Comparison of ENCODE assay signal across 8 cellular contexts in the genomic region with DNA sequence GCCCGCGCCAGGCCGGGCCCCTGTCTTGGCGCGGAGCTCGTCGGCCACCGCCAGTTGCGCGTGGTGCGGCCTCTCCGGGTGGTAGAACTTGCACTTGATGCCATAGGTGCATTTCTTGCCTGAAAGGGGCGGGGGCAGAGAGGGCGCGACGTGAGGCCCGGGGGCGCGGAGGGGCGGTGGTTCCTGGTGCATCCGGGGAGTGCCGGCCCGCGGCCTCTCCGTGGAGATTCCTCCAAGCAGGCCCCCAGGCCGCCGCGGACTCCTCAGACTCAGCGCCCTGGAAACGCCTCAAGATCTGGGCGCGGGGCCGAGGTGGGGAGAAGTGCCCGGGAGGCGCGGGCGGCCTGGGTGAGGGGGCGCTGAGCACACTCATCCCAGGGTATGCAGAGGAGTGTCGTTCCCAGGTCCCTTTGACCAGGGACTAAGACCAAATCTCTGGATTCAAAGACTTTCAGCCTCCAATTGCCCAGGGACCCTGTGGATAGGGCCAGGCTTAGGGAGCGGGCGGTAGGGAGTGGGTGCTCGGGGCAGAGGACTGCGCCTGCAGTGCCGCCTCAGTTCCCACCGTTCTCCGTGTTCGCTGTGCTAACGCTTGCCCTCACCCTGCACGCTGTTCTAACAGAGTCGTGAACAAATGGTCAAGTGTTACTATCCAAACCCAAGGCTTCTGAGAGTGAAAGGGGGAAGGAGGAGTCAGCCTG. TPM values are rescaled to one million over a fixed set of nuclear protein-coding genes. Genes with fewer than 3 reads are reported as not detected.
DNase-seq lines count a peak whose midpoint lies in the region; ATAC-seq, FAIRE-seq and TF ChIP-seq lines count a peak whose summit lies in the region.

No MANE protein-coding gene starts in this region.

- H3K4me1 ChIP-seq in HUES64 (ENCODE audit: insufficient read depth, low read length), result no peaks in the 10 kb centered on the region
- H3K4me1 ChIP-seq in keratinocyte (ENCODE audit: control insufficient read depth, extremely low read depth, insufficient read depth, low read length), result peaks cover 13% of the 10 kb centered on the region
- peaks cover 13 to 18% of the 10 kb centered on the region in 2 donors for H3K4me1 ChIP-seq in small intestine (ENCODE audit: control insufficient read depth in 2 of 2, insufficient read depth in 1 of 2, low read depth in 1 of 2, low read length in 1 of 2)

- FAIRE-seq in keratinocyte (lab: Jason Lieb, UNC), result peak; percentile 13
- no peak for FAIRE-seq in small intestine (lab: Jason Lieb, UNC)

- H3K79me2 ChIP-seq in keratinocyte (ENCODE audit: control insufficient read depth, insufficient read depth, low read length), result no peaks in the 10 kb centered on the region

- no peak for DNase-seq in brain microvascular endothelial cell
- DNase-seq in keratinocyte (ENCODE audit: low read depth, low spot score), result no peak
- peak; percentile 59 for DNase-seq in small intestine
- no peak for DNase-seq in stimulated activated CD4-positive, alpha-beta T cell treated with anti-CD3 and anti-CD28 coated beads, Interleukin-2, amount 100 ng/mL, for 48 hours

- H2AFZ ChIP-seq in keratinocyte (ENCODE audit: control insufficient read depth, low read length), result no peak overlapping the region

- H3K27me3 ChIP-seq in HUES64 (ENCODE audit: insufficient read depth, low read length) (peaks cover 49% of the 10 kb centered on the region), brain microvascular endothelial cell (replicated peaks) (no peaks in the 10 kb centered on the region), keratinocyte (ENCODE audit: control insufficient read depth, extremely low read depth, insufficient read depth, low read length) (peaks cover 5% of the 10 kb centered on the region), small intestine (ENCODE audit: control insufficient read depth in 2 of 2, insufficient read depth in 2 of 2, low read length in 2 of 2) (no peaks in the 10 kb centered on the region)

- TF ChIP-seq CTCF in brain microvascular endothelial cell (IDR thresholded peaks at IDR 0.05; ENCODE audit: low read depth, low read length, missing control alignments), result no peak
- TF ChIP-seq CTCF in keratinocyte (optimal IDR thresholded peaks at IDR 0.05 in 1 of 3, IDR thresholded peaks at IDR 0.05 in 1 of 3, conservative IDR thresholded peaks at IDR 0.05 in 1 of 3; ENCODE audit: extremely low read depth in 1 of 3, insufficient read depth in 2 of 3, low read length in 3 of 3), result no peak

- dilution Hi-C loops in keratinocyte (cut with MboI; ENCODE audit: extremely low pct_ligation_motif_present, low sequenced_read_pairs), result no loop called here

- H3K9me3 ChIP-seq in HUES64 (ENCODE audit: insufficient read depth, low read depth, low read length) (no peaks in the 10 kb centered on the region), keratinocyte (ENCODE audit: control insufficient read depth, low read depth, low read length) (no peaks in the 10 kb centered on the region), small intestine (ENCODE audit: control insufficient read depth, low read depth) (no peaks in the 10 kb centered on the region)

- H3K4me3 ChIP-seq in HUES64 (ENCODE audit: low read length) (peak overlapping the region; percentile 63), brain microvascular endothelial cell (ENCODE audit: low read depth, low read length) (peak overlapping the region; percentile 46), keratinocyte (ENCODE audit: control insufficient read depth in 2 of 3, extremely low read depth in 1 of 3, insufficient read depth in 2 of 3, low read depth in 1 of 3, low read length in 3 of 3) (peak overlapping the region in 1 of 3 experiments; percentile 46), small intestine (ENCODE audit: low read depth in 1 of 2, low read length in 2 of 2) (peak overlapping the region; percentile 32 to 47)

- H3K9me1 ChIP-seq in keratinocyte (ENCODE audit: control insufficient read depth, extremely low read depth, insufficient read depth, low read length), result no peaks in the 10 kb centered on the region

- 25% methylated on average over 50 of the region's 50 CpGs for WGBS in HUES64
- 29 to 41% (median 34%) methylated on average over 47 to 50 of the region's 50 CpGs for WGBS in small intestine, 3 donors

- in situ Hi-C loops in brain microvascular endothelial cell (cut with HindIII; ENCODE audit: low pct_ligation_motif_present, low sequenced_read_pairs), result no loop called here

- H3K27ac ChIP-seq in HUES64 (ENCODE audit: low read depth, low read length) (no peak overlapping the region), brain microvascular endothelial cell (no peak overlapping the region), keratinocyte (ENCODE audit: control insufficient read depth, insufficient read depth, low read length) (no peak overlapping the region), small intestine (ENCODE audit: low read depth in 1 of 2, low read length in 1 of 2) (peak overlapping the region; percentile 26 to 39)

- no peaks in the 10 kb centered on the region for H4K20me1 ChIP-seq in keratinocyte (ENCODE audit: control insufficient read depth, extremely low read depth, insufficient read depth, low read length)

- ATAC-seq in GM18517 (IDR thresholded peaks at IDR 0.05; ENCODE audit: unreplicated experiment) (no peak), HG03175 (IDR thresholded peaks at IDR 0.05; ENCODE audit: unreplicated experiment) (no peak), HG03457 (IDR thresholded peaks at IDR 0.05; ENCODE audit: unreplicated experiment) (no peak)

- no peaks in the 10 kb centered on the region for H3K36me3 ChIP-seq in HUES64 (ENCODE audit: insufficient read depth, low read length)
- H3K36me3 ChIP-seq in brain microvascular endothelial cell (replicated peaks), result no peaks in the 10 kb centered on the region
- no peaks in the 10 kb centered on the region for H3K36me3 ChIP-seq in keratinocyte (ENCODE audit: control insufficient read depth in 2 of 2, extremely low read depth in 1 of 2, insufficient read depth in 2 of 2, low read length in 2 of 2)
- no peaks in the 10 kb centered on the region for H3K36me3 ChIP-seq in small intestine (ENCODE audit: control insufficient read depth in 2 of 2, insufficient read depth in 2 of 2, low read length in 2 of 2)

- H3K4me2 ChIP-seq in keratinocyte (ENCODE audit: control insufficient read depth, extremely low read depth, insufficient read depth, low read depth, low read length), result peak overlapping the region; percentile 67

- H3K9ac ChIP-seq in HUES64 (ENCODE audit: low read depth, low read length), result peak overlapping the region; percentile 69; the same call in 1 of the 2 replicates
- H3K9ac ChIP-seq in keratinocyte (ENCODE audit: control insufficient read depth, extremely low read depth, insufficient read depth, low read length), result no peak overlapping the region

RNA-seq across cellular contexts. Expression of a gene that starts 33.3 kb away (rescaled TPM):
- polyA plus RNA-seq in HUES64 (2013, experiment 1 of 2), result 0.05 TPM
- polyA plus RNA-seq in HUES64 (2013, experiment 2 of 2), result 0.19 TPM
- polyA plus RNA-seq in keratinocyte (0.03 to 0.04 TPM in 2 of 3 replicates, not detected in the other), small intestine (1 to 10 TPM; 2.0 to 3.2 (median 3.0) TPM)
- polyA plus RNA-seq in keratinocyte (2011; ENCODE audit: low read depth), result not detected
- not detected in 2 replicates for polyA plus RNA-seq in keratinocyte (2011; cell fraction: cytosol; rRNA removed)
- 0.15 and 0.40 TPM in 2 replicates for polyA plus RNA-seq in keratinocyte (2011; cell fraction: nucleus; rRNA removed)
- 0.27 TPM in 1 of 2 replicates, not detected in the other for polyA plus RNA-seq in keratinocyte (2012; ENCODE audit: low replicate concordance)
- 0.03 to 0.23 TPM in 2 of 3 replicates, not detected in the other for polyA minus RNA-seq in keratinocyte
- not detected for polyA minus RNA-seq in keratinocyte (2011; cell fraction: cytosol; rRNA and poly(A)+ RNA removed)
- not detected in 2 replicates for polyA minus RNA-seq in keratinocyte (2011; cell fraction: nucleus; rRNA and poly(A)+ RNA removed)

RNA-seq across cellular contexts. Expression of a gene that starts 51.4 kb away (rescaled TPM):
- polyA plus RNA-seq in HUES64 (2013, experiment 1 of 2), result 0.35 TPM
- polyA plus RNA-seq in HUES64 (2013, experiment 2 of 2), result not detected
- polyA plus RNA-seq in keratinocyte (0.09 TPM in 2 of 3 replicates, not detected in the other), small intestine (not detected)
- polyA plus RNA-seq in keratinocyte (2011; ENCODE audit: low read depth), result 0.50 TPM
- not detected in 2 replicates for polyA plus RNA-seq in keratinocyte (2011; cell fraction: cytosol; rRNA removed)
- 0.32 and 0.97 TPM in 2 replicates for polyA plus RNA-seq in keratinocyte (2011; cell fraction: nucleus; rRNA removed)
- polyA plus RNA-seq in keratinocyte (2012; ENCODE audit: low replicate concordance), result 0.58 TPM in 1 of 2 replicates, not detected in the other
- 1.1 to 7.8 TPM in 2 of 3 replicates, not detected in the other for polyA minus RNA-seq in keratinocyte
- polyA minus RNA-seq in keratinocyte (2011; cell fraction: cytosol; rRNA and poly(A)+ RNA removed), result not detected
- polyA minus RNA-seq in keratinocyte (2011; cell fraction: nucleus; rRNA and poly(A)+ RNA removed), result 3.6 and 5.3 TPM in 2 replicates

Comparison
In these comparisons a context has a peak if more than half of its experiments do, and no peak if none do; other contexts are left out.
1. H3K27ac ChIP-seq: peak in small intestine (2 of 2); none in HUES64 (single experiment), brain microvascular endothelial cell (single experiment) and keratinocyte (single experiment).